In the genomic region with DNA sequence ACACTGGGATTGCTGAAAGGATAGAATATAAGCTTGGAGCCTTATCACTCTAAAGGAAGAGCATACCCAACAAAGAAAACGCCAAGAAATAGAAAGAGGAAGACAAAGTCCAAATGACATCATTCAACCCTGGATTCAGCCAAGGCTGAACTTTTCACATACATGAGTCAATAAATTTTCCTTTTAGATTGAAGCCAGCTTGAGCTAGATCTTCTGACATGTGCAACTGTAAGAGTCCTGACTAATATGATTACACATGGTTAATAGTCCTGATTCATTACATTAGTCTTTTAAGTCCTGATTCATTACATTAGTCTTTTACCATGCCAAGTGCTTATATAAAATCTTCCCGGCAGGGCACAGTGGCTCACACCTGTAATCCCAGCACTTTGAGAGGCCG, we compare ENCODE assay signal across 14 cellular contexts. TPM values are rescaled to one million over a fixed set of nuclear protein-coding genes. Genes with fewer than 3 reads are reported as not detected.
A peak's percentile ranks its signal among the peaks of the same experiment; 100 is the strongest.
DNase-seq lines count a peak whose midpoint lies in the region; ATAC-seq and TF ChIP-seq lines count a peak whose summit lies in the region.
"Had no signal": no experiment of that assay in that cellular context is flagged by ENCODE, and none has a peak within 500 bp of the region (broad histone marks: within the 10 kb centered on the region; RNA-seq: fewer than 3 reads in every experiment).

No MANE protein-coding gene starts in this region.

- H3K4me3 Mint-ChIP-seq in activated naive CD8-positive, alpha-beta T cell treated with anti-CD3 and anti-CD28 coated beads, Interleukin-2, amount 50 U/mL, for 24 hours: no peak overlapping the region
- no peak overlapping the region for H3K4me3 Mint-ChIP-seq in activated naive CD8-positive, alpha-beta T cell treated with anti-CD3 and anti-CD28 coated beads for 36 hours
- no peak overlapping the region for H3K4me3 Mint-ChIP-seq in stimulated activated naive B cell treated with anti-CD40 and anti-IgM and Interleukin-4, amounts not matched to agents 10 μg/mL and 1 μg/mL and 100 μg/mL, for 72 hours

- H3K9me3 Mint-ChIP-seq in activated naive CD8-positive, alpha-beta T cell treated with anti-CD3 and anti-CD28 coated beads, Interleukin-2, amount 50 U/mL, for 24 hours: no peaks in the 10 kb centered on the region
- H3K9me3 Mint-ChIP-seq in activated naive CD8-positive, alpha-beta T cell treated with anti-CD3 and anti-CD28 coated beads for 36 hours: no peaks in the 10 kb centered on the region
- no peaks in the 10 kb centered on the region for H3K9me3 Mint-ChIP-seq in stimulated activated naive B cell treated with anti-CD40 and anti-IgM and Interleukin-4, amounts not matched to agents 10 μg/mL and 1 μg/mL and 100 μg/mL, for 72 hours
- H3K9me3 Mint-ChIP-seq: activated T-helper 2 cell treated with anti-CD3 and anti-CD28 coated beads, Interferon-gamma antibody, Interleukin-2, Interleukin-4, amounts not matched to agents 10 μg/mL and 5 μg/mL and 100 μg/mL, durations not matched to agents 14 hours and 24 hours and 36 hours had no signal

- no peak for TF ChIP-seq CTCF in fibroblast of mammary gland (conservative IDR thresholded peaks at IDR 0.05; ENCODE audit: control insufficient read depth, insufficient read depth, low read depth, low read length)

- ATAC-seq in activated naive CD8-positive, alpha-beta T cell treated with anti-CD3 and anti-CD28 coated beads, Interleukin-2, amount 50 U/mL, for 24 hours: peak; percentile 65
- peak; percentile 45 to 73 for ATAC-seq in stimulated activated naive B cell treated with anti-CD40 and anti-IgM and Interleukin-4, amounts not matched to agents 10 μg/mL and 1 μg/mL and 100 μg/mL, for 72 hours (replicated peaks)
- ATAC-seq: left lobe of liver had no signal

- no peak overlapping the region for H3K4me3 ChIP-seq in fibroblast of mammary gland (ENCODE audit: control insufficient read depth, low read depth, low read length)
- H3K4me3 ChIP-seq: BLaER1, uterus had no signal

- peaks cover 1% of the 10 kb centered on the region for H3K36me3 Mint-ChIP-seq in activated naive CD8-positive, alpha-beta T cell treated with anti-CD3 and anti-CD28 coated beads, Interleukin-2, amount 50 U/mL, for 24 hours (ENCODE audit: low read depth)
- no peaks in the 10 kb centered on the region for H3K36me3 Mint-ChIP-seq in activated naive CD8-positive, alpha-beta T cell treated with anti-CD3 and anti-CD28 coated beads for 36 hours
- H3K36me3 Mint-ChIP-seq in stimulated activated naive B cell treated with anti-CD40 and anti-IgM and Interleukin-4, amounts not matched to agents 10 μg/mL and 1 μg/mL and 100 μg/mL, for 72 hours: no peaks in the 10 kb centered on the region

- DNase-seq in activated naive CD8-positive, alpha-beta T cell treated with anti-CD3 and anti-CD28 coated beads, Interleukin-2, amount 50 U/mL, for 24 hours: no peak
- DNase-seq in activated naive CD8-positive, alpha-beta T cell treated with anti-CD3 and anti-CD28 coated beads for 36 hours: no peak
- DNase-seq in SIG-M5 (lab: John Stamatoyannopoulos, UW): peak; percentile 30
- peak; percentile 96 for DNase-seq in fibroblast of mammary gland (ENCODE audit: low read depth)
- no peak for DNase-seq in stimulated activated naive B cell treated with anti-CD40 and anti-IgM and Interleukin-4, amounts not matched to agents 10 μg/mL and 1 μg/mL and 100 μg/mL, for 72 hours
- no peak for DNase-seq in activated T-cell treated with anti-CD3 and anti-CD28 coated beads, Interleukin-2, amount 50 U/mL, for 48 hours
- DNase-seq in cerebellar nuclear complex (lab: John Stamatoyannopoulos, UW): no peak
- DNase-seq in SW480 (ENCODE audit: low spot score): no peak
- DNase-seq: NCI-H1092, uterus had no signal

- H3K27ac Mint-ChIP-seq in activated naive CD8-positive, alpha-beta T cell treated with anti-CD3 and anti-CD28 coated beads, Interleukin-2, amount 50 U/mL, for 24 hours: no peak overlapping the region
- no peak overlapping the region for H3K27ac Mint-ChIP-seq in activated naive CD8-positive, alpha-beta T cell treated with anti-CD3 and anti-CD28 coated beads for 36 hours
- H3K27ac Mint-ChIP-seq in stimulated activated naive B cell treated with anti-CD40 and anti-IgM and Interleukin-4, amounts not matched to agents 10 μg/mL and 1 μg/mL and 100 μg/mL, for 72 hours: no peak overlapping the region
- H3K27ac Mint-ChIP-seq: activated T-helper 2 cell treated with anti-CD3 and anti-CD28 coated beads, Interferon-gamma antibody, Interleukin-2, Interleukin-4, amounts not matched to agents 10 μg/mL and 5 μg/mL and 100 μg/mL, durations not matched to agents 14 hours and 24 hours and 36 hours; progenitor cell of endocrine pancreas had no signal

- H3K4me1 Mint-ChIP-seq in activated naive CD8-positive, alpha-beta T cell treated with anti-CD3 and anti-CD28 coated beads, Interleukin-2, amount 50 U/mL, for 24 hours: no peaks in the 10 kb centered on the region
- H3K4me1 Mint-ChIP-seq in activated naive CD8-positive, alpha-beta T cell treated with anti-CD3 and anti-CD28 coated beads for 36 hours: no peaks in the 10 kb centered on the region
- peaks cover 3 to 6% of the 10 kb centered on the region in 2 donors for H3K4me1 Mint-ChIP-seq in stimulated activated naive B cell treated with anti-CD40 and anti-IgM and Interleukin-4, amounts not matched to agents 10 μg/mL and 1 μg/mL and 100 μg/mL, for 72 hours

- H3K27me3 Mint-ChIP-seq in activated naive CD8-positive, alpha-beta T cell treated with anti-CD3 and anti-CD28 coated beads, Interleukin-2, amount 50 U/mL, for 24 hours: peaks cover 2% of the 10 kb centered on the region
- no peaks in the 10 kb centered on the region for H3K27me3 Mint-ChIP-seq in activated naive CD8-positive, alpha-beta T cell treated with anti-CD3 and anti-CD28 coated beads for 36 hours
- peaks cover 0 to 4% of the 10 kb centered on the region in 2 donors for H3K27me3 Mint-ChIP-seq in stimulated activated naive B cell treated with anti-CD40 and anti-IgM and Interleukin-4, amounts not matched to agents 10 μg/mL and 1 μg/mL and 100 μg/mL, for 72 hours
- H3K27me3 Mint-ChIP-seq: progenitor cell of endocrine pancreas had no signal

RNA-seq across cellular contexts. Expression of a gene that starts 13.6 kb away (rescaled TPM):
- 10 to 100 TPM in 1 of 2 experiments, 1 to 10 TPM in 1; 9.9 to 11.5 TPM for total RNA-seq in activated naive CD8-positive, alpha-beta T cell treated with anti-CD3 and anti-CD28 coated beads for 36 hours

RNA-seq across cellular contexts. Expression of a gene that starts 49.6 kb away (rescaled TPM):
- total RNA-seq in activated naive CD8-positive, alpha-beta T cell treated with anti-CD3 and anti-CD28 coated beads for 36 hours: 10 to 100 TPM; 51.2 to 52.8 TPM

Comparison
In these comparisons a context has a peak if more than half of its experiments do, and no peak if none do; other contexts are left out.
1. DNase-seq: peak in SIG-M5 (single experiment) and fibroblast of mammary gland (single experiment); none in activated naive CD8-positive, alpha-beta T cell treated with anti-CD3 and anti-CD28 coated beads, Interleukin-2, amount 50 U/mL, for 24 hours (single experiment), activated naive CD8-positive, alpha-beta T cell treated with anti-CD3 and anti-CD28 coated beads for 36 hours (single experiment), stimulated activated naive B cell treated with anti-CD40 and anti-IgM and Interleukin-4, amounts not matched to agents 10 μg/mL and 1 μg/mL and 100 μg/mL, for 72 hours (single experiment), activated T-cell treated with anti-CD3 and anti-CD28 coated beads, Interleukin-2, amount 50 U/mL, for 48 hours (0 of 2), cerebellar nuclear complex (0 of 2) and SW480 (single experiment).